In the genomic region with DNA sequence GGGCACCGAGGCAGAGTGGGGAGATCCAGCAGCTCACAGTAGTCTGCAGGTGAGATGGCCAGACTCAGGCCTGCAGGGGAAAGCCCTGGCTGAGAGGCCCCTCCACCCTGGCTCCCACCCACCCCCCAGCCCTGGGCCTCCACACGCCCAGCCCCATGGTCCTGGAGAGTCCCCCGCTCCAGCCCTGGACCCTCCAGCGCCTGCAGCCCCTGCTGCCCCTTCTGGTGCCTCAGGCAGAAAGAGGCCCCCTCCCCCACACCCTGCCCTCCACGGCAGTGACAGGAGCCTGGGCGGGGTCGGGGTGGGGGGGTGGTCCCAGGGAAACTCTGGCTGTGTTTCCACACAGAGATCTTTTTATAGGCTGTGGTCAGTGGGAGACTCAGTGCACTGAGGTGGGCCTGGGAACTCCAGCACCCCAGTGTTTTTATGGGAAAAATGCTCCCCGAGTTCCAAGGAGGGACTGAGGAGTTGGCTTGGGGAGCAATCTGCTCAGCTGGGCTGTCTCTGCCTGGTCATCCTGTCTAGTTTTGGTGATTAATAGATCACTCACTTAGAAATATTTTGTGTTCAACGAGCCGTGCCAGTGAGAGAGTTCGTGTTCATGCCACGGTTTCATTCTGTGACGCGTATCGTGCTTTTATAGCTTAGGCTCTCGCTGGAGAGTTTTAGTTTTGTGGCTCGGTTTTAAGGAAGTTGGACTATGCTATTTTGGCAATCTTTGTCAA, we compare ENCODE assay signal across 8 cellular contexts. TPM values are rescaled to one million over a fixed set of nuclear protein-coding genes. Genes with fewer than 3 reads are reported as not detected.
DNase-seq lines count a peak whose midpoint lies in the region; ATAC-seq, FAIRE-seq and TF ChIP-seq lines count a peak whose summit lies in the region.

No MANE protein-coding gene starts in this region.

- H3K79me1 ChIP-seq in neuronal stem cell (ENCODE audit: low read depth, low read length) = peaks cover 3% of the 10 kb centered on the region

- no peaks in the 10 kb centered on the region for H3K36me3 ChIP-seq in endothelial cell of umbilical vein (ENCODE audit: control insufficient read depth in 2 of 2, extremely low read depth in 1 of 2, insufficient read depth in 2 of 2, low read length in 2 of 2)
- no peaks in the 10 kb centered on the region for H3K36me3 ChIP-seq in neuronal stem cell (replicated peaks in 1 of 2; ENCODE audit: control insufficient read depth in 2 of 2, insufficient read depth in 2 of 2, low read length in 2 of 2)

- intact Hi-C loops in endothelial cell of umbilical vein (cut with micrococcal nuclease) = loop anchor here (1.0 to 5.0 kb wide), 3 partner anchors 34 to 49 kb away; no protein-coding TSS in a partner anchor

- H3K4me1 ChIP-seq in endothelial cell of umbilical vein (ENCODE audit: control insufficient read depth, extremely low read depth, insufficient read depth, low read length) (peaks cover 37% of the 10 kb centered on the region), neuronal stem cell (ENCODE audit: control insufficient read depth in 2 of 2, insufficient read depth in 1 of 2, low read depth in 1 of 2, low read length in 2 of 2) (peaks cover 38 to 42% of the 10 kb centered on the region in 2 donors)

- H2BK15ac ChIP-seq in neuronal stem cell (ENCODE audit: low read length) = no peak overlapping the region

- CTCF ChIA-PET in endothelial cell of umbilical vein (lab: Charles Lee) = interaction anchor here (1.0 to 2.5 kb wide), 5 partner anchors 13 to 70 kb away, joined by 3 to 15 read pairs (median 3); no protein-coding TSS in a partner anchor

- H3K14ac ChIP-seq in neuronal stem cell (ENCODE audit: low read length) = no peak overlapping the region

- peak overlapping the region; percentile 40 for H3K18ac ChIP-seq in neuronal stem cell (ENCODE audit: low read length)

- H3K9me3 ChIP-seq in endothelial cell of umbilical vein (replicated peaks; ENCODE audit: control insufficient read depth, insufficient read depth, low read length) (no peaks in the 10 kb centered on the region), neuronal stem cell (replicated peaks in 1 of 2; ENCODE audit: control insufficient read depth in 2 of 2, insufficient read depth in 1 of 2, low read depth in 1 of 2, low read length in 2 of 2) (no peaks in the 10 kb centered on the region)

- no peak overlapping the region for H2AFZ ChIP-seq in endothelial cell of umbilical vein (ENCODE audit: low read depth, low read length)
- H2AFZ ChIP-seq in neuronal stem cell (ENCODE audit: low read length) = no peak overlapping the region

- ATAC-seq in HG02571 (IDR thresholded peaks at IDR 0.05; ENCODE audit: unreplicated experiment) = peak; percentile 52

- H3K4me3 ChIP-seq in GM12864 (ENCODE audit: low read depth, low read length) (peak overlapping the region; percentile 46), endothelial cell of umbilical vein (replicated peaks in 1 of 3; ENCODE audit: insufficient read depth in 1 of 3, low read depth in 1 of 3, low read length in 3 of 3) (peak overlapping the region in 1 of 3 experiments; percentile 30), neuronal stem cell (ENCODE audit: low read length in 2 of 2) (no peak overlapping the region)

- TF ChIP-seq POLR2A in endothelial cell of umbilical vein (IDR thresholded peaks at IDR 0.05; ENCODE audit: low read depth, low read length) = no peak

- no peaks in the 10 kb centered on the region for H3K27me3 ChIP-seq in endothelial cell of umbilical vein (ENCODE audit: control insufficient read depth in 2 of 2, insufficient read depth in 2 of 2, low read length in 2 of 2)
- no peaks in the 10 kb centered on the region for H3K27me3 ChIP-seq in neuronal stem cell (ENCODE audit: control insufficient read depth in 3 of 3, insufficient read depth in 3 of 3, low read depth in 1 of 3, low read length in 3 of 3)

- DNase-seq in GM12864 (ENCODE audit: low read depth) = peak; percentile 53
- peak; percentile 83 for DNase-seq in NOMO-1 treated with DMSO at 0.1 percent for 48 hours (lab: John Stamatoyannopoulos, UW; ENCODE audit: unreplicated experiment)
- peak; percentile 35 for DNase-seq in endothelial cell of umbilical vein (ENCODE audit: low read depth, low spot score)
- no peak for DNase-seq in neuronal stem cell (ENCODE audit: low spot score)
- no peak for DNase-seq in Ammon's horn (ENCODE audit: low spot score)
- no peak for DNase-seq in anterior cingulate cortex (lab: John Stamatoyannopoulos, UW)
- DNase-seq in activated gamma-delta T cell (lab: John Stamatoyannopoulos, UW) = no peak

- H3K4me2 ChIP-seq in endothelial cell of umbilical vein (ENCODE audit: insufficient read depth, low read length) (peak overlapping the region; percentile 71), neuronal stem cell (ENCODE audit: insufficient read depth, low read length, poor library complexity, severe bottlenecking) (peak overlapping the region; percentile 36)

- H3K4ac ChIP-seq in neuronal stem cell (ENCODE audit: low read length) = no peak overlapping the region

- no peak overlapping the region for H2BK120ac ChIP-seq in neuronal stem cell (ENCODE audit: low read depth, low read length)

- H3K9me1 ChIP-seq in endothelial cell of umbilical vein (replicated peaks; ENCODE audit: control insufficient read depth, extremely low read depth, insufficient read depth, low read length) = no peaks in the 10 kb centered on the region

- dilution Hi-C loops in endothelial cell of umbilical vein (cut with MboI; ENCODE audit: extremely low pct_ligation_motif_present, low sequenced_read_pairs) = no loop called here

- H3K9ac ChIP-seq in endothelial cell of umbilical vein (replicated peaks; ENCODE audit: extremely low read depth, insufficient read depth, low read length) (peak overlapping the region; percentile 38), neuronal stem cell (ENCODE audit: low read depth, low read length, poor library complexity) (no peak overlapping the region)

- no peak overlapping the region for H2AK5ac ChIP-seq in neuronal stem cell (ENCODE audit: low read depth, low read length)

- TF ChIP-seq CTCF in GM12864 (IDR thresholded peaks at IDR 0.05; ENCODE audit: low read depth, low read length, missing control alignments) = no peak
- no peak for TF ChIP-seq CTCF in endothelial cell of umbilical vein (IDR thresholded peaks at IDR 0.05; ENCODE audit: extremely low read depth in 1 of 2, insufficient read depth in 1 of 2, low read depth in 1 of 2, low read length in 2 of 2)

- peaks cover 5% of the 10 kb centered on the region for H3K79me2 ChIP-seq in endothelial cell of umbilical vein (ENCODE audit: control insufficient read depth, insufficient read depth, low read length)

- H2BK12ac ChIP-seq in neuronal stem cell (ENCODE audit: low read length) = no peak overlapping the region

- H3K23ac ChIP-seq in neuronal stem cell (ENCODE audit: low read depth, low read length, poor library complexity) = no peak overlapping the region

- no peaks in the 10 kb centered on the region for H4K20me1 ChIP-seq in endothelial cell of umbilical vein (replicated peaks; ENCODE audit: control insufficient read depth, extremely low read depth, insufficient read depth, low read length)

- no peak overlapping the region for H4K8ac ChIP-seq in neuronal stem cell (ENCODE audit: low read depth, low read length)

- FAIRE-seq in endothelial cell of umbilical vein (lab: Jason Lieb, UNC) = peak; percentile 78

- H3K27ac ChIP-seq in endothelial cell of umbilical vein (ENCODE audit: insufficient read depth, low read depth, low read length) (peak overlapping the region; percentile 24), neuronal stem cell (replicated peaks; ENCODE audit: low read length) (peak overlapping the region; percentile 12)

- POLR2A ChIA-PET in endothelial cell of umbilical vein (lab: Charles Lee) = no interaction called here

- peak overlapping the region; percentile 67 for H2BK5ac ChIP-seq in neuronal stem cell (ENCODE audit: low read length)

- BruUV-seq in endothelial cell of umbilical vein (replicated peaks; lab: Mats Ljungman, UMichigan) = no TSS peak

- H4K91ac ChIP-seq in neuronal stem cell (ENCODE audit: low read depth, low read length, poor library complexity) = no peak overlapping the region

- WGBS in neuronal stem cell (ENCODE audit: extremely low coverage in 2 of 2, insufficient read length in 2 of 2, insufficient replicate concordance in 1 of 2), 2 donors = no CpG with 5 or more reads among the region's 17 CpGs

TF ChIP-seq in endothelial cell of umbilical vein, 7 proteins besides CTCF, POLR2A, EP300 and RAD21:
- no peak for TF ChIP-seq GATA2 (IDR thresholded peaks at IDR 0.05; ENCODE audit: insufficient read depth, insufficient read length, low read depth, low read length)
- TF ChIP-seq MYC (IDR thresholded peaks at IDR 0.05; ENCODE audit: low read depth, low read length) = no peak
- TF ChIP-seq JUN (IDR thresholded peaks at IDR 0.05; ENCODE audit: borderline replicate concordance, insufficient read depth, insufficient read length, low read depth) = no peak
- TF ChIP-seq EZH2 (IDR thresholded peaks at IDR 0.05; ENCODE audit: borderline replicate concordance, low read depth, low read length, severe bottlenecking) = no peak

RNA-seq across cellular contexts. Expression of gene HGFAC, which starts 53.1 kb away (rescaled TPM):
- 0.42 and 0.49 TPM in 2 replicates for total RNA-seq in endothelial cell of umbilical vein
- 0.24 and 0.36 TPM in 2 replicates for polyA plus RNA-seq in endothelial cell of umbilical vein
- polyA plus RNA-seq in endothelial cell of umbilical vein (2011; cell fraction: cytosol; rRNA removed) = 0.07 TPM in 1 of 2 replicates, not detected in the other
- polyA plus RNA-seq in endothelial cell of umbilical vein (2011; cell fraction: nucleus; rRNA removed) = 2.2 and 2.6 TPM in 2 replicates
- polyA plus RNA-seq in endothelial cell of umbilical vein (2012) = 0.35 TPM in 1 of 2 replicates, not detected in the other
- 0.56 TPM in 1 of 2 replicates, not detected in the other for polyA minus RNA-seq in endothelial cell of umbilical vein
- polyA minus RNA-seq in endothelial cell of umbilical vein (2011; cell fraction: cytosol; rRNA and poly(A)+ RNA removed) = not detected
- 0.43 and 0.63 TPM in 2 replicates for polyA minus RNA-seq in endothelial cell of umbilical vein (2011; cell fraction: nucleus; rRNA and poly(A)+ RNA removed)
- polyA plus RNA-seq in neuronal stem cell (2013, experiment 1 of 2) = 0.59 TPM
- polyA plus RNA-seq in neuronal stem cell (2013, experiment 2 of 2) = 0.61 TPM

Comparison
In these comparisons a context has a peak if more than half of its experiments do, and no peak if none do; other contexts are left out.
1. DNase-seq: peak in GM12864 (single experiment), NOMO-1 treated with DMSO at 0.1 percent for 48 hours (single experiment) and endothelial cell of umbilical vein (single experiment); none in neuronal stem cell (single experiment), Ammon's horn (single experiment), anterior cingulate cortex (0 of 58) and activated gamma-delta T cell (single experiment).